ENCODE assay signal across 8 cellular contexts in the genomic region with DNA sequence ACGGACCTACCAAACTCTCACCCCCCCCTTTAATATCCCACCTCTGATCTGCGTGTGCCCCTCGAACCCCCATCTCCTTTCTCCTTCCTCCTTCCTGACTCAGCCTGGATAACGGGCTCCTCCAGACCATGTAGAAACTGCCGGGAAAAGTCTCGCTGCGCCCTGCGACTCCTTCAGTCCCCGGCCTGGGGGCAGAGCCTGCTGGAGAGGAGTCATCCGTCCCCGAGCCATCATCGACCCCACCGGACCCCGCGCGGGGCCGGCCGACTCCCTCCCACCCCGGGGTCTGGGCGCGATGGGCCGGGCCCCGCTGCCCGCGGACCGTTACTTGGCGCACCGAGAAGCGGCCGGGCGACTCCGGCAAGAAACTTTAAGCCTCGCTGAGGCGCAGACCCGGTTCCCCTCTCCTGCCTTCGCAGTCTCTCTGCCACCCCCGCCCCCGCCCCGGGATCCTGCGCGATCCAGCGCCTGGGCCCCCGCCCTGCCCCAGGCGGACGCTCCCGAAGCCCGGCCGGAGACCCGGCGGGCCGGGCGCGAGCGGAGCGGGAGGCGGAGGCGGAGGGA. TPM values are rescaled to one million over a fixed set of nuclear protein-coding genes. Genes with fewer than 3 reads are reported as not detected.
DNase-seq lines count a peak whose midpoint lies in the region; ATAC-seq and TF ChIP-seq lines count a peak whose summit lies in the region.

No MANE protein-coding gene starts in this region.

- H3K4me1 Mint-ChIP-seq in CD4-positive, CD25-positive, alpha-beta regulatory T cell = peaks cover 4 to 13% (median 8%) of the 10 kb centered on the region in 4 donors
- no peaks in the 10 kb centered on the region for H3K4me1 Mint-ChIP-seq in Caco-2 (ENCODE audit: low read depth, unreplicated experiment)

- DNase-seq in CD4-positive, CD25-positive, alpha-beta regulatory T cell = no peak
- peak; percentile 47 for DNase-seq in KBM-7
- DNase-seq in astrocyte of the cerebellum (ENCODE audit: low read depth) = no peak
- no peak for DNase-seq in left lobe of liver (ENCODE audit: low spot score)
- DNase-seq in suprapubic skin (ENCODE audit: low spot score in 2 of 2) = peak in 1 of 2 donors; percentile 59
- no peak for DNase-seq in NCI-H2081 (lab: John Stamatoyannopoulos, UW)
- no peak for DNase-seq in Caco-2

- TF ChIP-seq CTCF in astrocyte of the cerebellum (IDR thresholded peaks at IDR 0.05; ENCODE audit: low read depth, low read length, missing control alignments) (no peak), suprapubic skin (IDR thresholded peaks at IDR 0.05) (no peak), Caco-2 (IDR thresholded peaks at IDR 0.05; ENCODE audit: insufficient read depth in 1 of 2, low read depth in 1 of 2, low read length in 1 of 2, severe bottlenecking in 1 of 2, unreplicated experiment in 1 of 2) (no peak)

- peak overlapping the region; percentile 69 to 86 (median 78) for H3K4me3 Mint-ChIP-seq in CD4-positive, CD25-positive, alpha-beta regulatory T cell
- no peak overlapping the region for H3K4me3 Mint-ChIP-seq in Caco-2 (ENCODE audit: unreplicated experiment)

- no peaks in the 10 kb centered on the region for H3K9me3 ChIP-seq in CD4-positive, CD25-positive, alpha-beta regulatory T cell (ENCODE audit: control insufficient read depth in 2 of 2, low read length in 2 of 2)
- H3K9me3 ChIP-seq in suprapubic skin = no peaks in the 10 kb centered on the region
- no peaks in the 10 kb centered on the region for H3K9me3 ChIP-seq in Caco-2

- no peak for TF ChIP-seq EP300 in suprapubic skin (IDR thresholded peaks at IDR 0.05)

- no peak for TF ChIP-seq POLR2A in suprapubic skin (IDR thresholded peaks at IDR 0.05)

- no peak overlapping the region for H3K27ac ChIP-seq in CD4-positive, CD25-positive, alpha-beta regulatory T cell (ENCODE audit: insufficient read depth, low read length, poor library complexity, severe bottlenecking)
- peak overlapping the region; percentile 98 for H3K27ac ChIP-seq in suprapubic skin

- ATAC-seq in CD4-positive, CD25-positive, alpha-beta regulatory T cell (ENCODE audit: low read depth in 2 of 2) = no peak
- peak; percentile 15 for ATAC-seq in GM21381 (IDR thresholded peaks at IDR 0.05; ENCODE audit: unreplicated experiment)
- peak; percentile 31 for ATAC-seq in left lobe of liver

- H3K36me3 ChIP-seq in CD4-positive, CD25-positive, alpha-beta regulatory T cell (ENCODE audit: control insufficient read depth, insufficient read depth, low read length) = no peaks in the 10 kb centered on the region
- H3K36me3 ChIP-seq in suprapubic skin (no peaks in the 10 kb centered on the region), Caco-2 (ENCODE audit: control insufficient read depth, insufficient read depth, low read length) (no peaks in the 10 kb centered on the region)

- H3K4me3 ChIP-seq in CD4-positive, CD25-positive, alpha-beta regulatory T cell (ENCODE audit: low read depth, low read length) = peak overlapping the region; percentile 32
- peak overlapping the region; percentile 73 for H3K4me3 ChIP-seq in astrocyte of the cerebellum (ENCODE audit: low read depth, low read length)
- peak overlapping the region; percentile 72 for H3K4me3 ChIP-seq in suprapubic skin
- H3K4me3 ChIP-seq in Caco-2 (ENCODE audit: low read depth, low read length) = no peak overlapping the region

- POLR2A ChIA-PET in Caco-2 (lab: Charles Lee) = no interaction called here

- CTCF ChIA-PET in Caco-2 (lab: Charles Lee) = no interaction called here

- peaks cover 37% of the 10 kb centered on the region for H3K4me1 ChIP-seq in CD4-positive, CD25-positive, alpha-beta regulatory T cell (ENCODE audit: control insufficient read depth, insufficient read depth, low read length, poor library complexity, severe bottlenecking)
- H3K4me1 ChIP-seq in suprapubic skin = peaks cover 41% of the 10 kb centered on the region
- no peaks in the 10 kb centered on the region for H3K4me1 ChIP-seq in Caco-2

- H3K27me3 Mint-ChIP-seq in CD4-positive, CD25-positive, alpha-beta regulatory T cell = peaks cover 35% of the 10 kb centered on the region
- H3K27me3 Mint-ChIP-seq in Caco-2 (ENCODE audit: insufficient read depth, unreplicated experiment) = peaks cover 22% of the 10 kb centered on the region

- H3K27ac Mint-ChIP-seq in CD4-positive, CD25-positive, alpha-beta regulatory T cell = no peak overlapping the region
- no peak overlapping the region for H3K27ac Mint-ChIP-seq in Caco-2 (ENCODE audit: unreplicated experiment)

- intact Hi-C loops in Caco-2 (cut with micrococcal nuclease; ENCODE audit: unreplicated experiment) = no loop called here

- no peaks in the 10 kb centered on the region for H3K36me3 Mint-ChIP-seq in CD4-positive, CD25-positive, alpha-beta regulatory T cell
- no peaks in the 10 kb centered on the region for H3K36me3 Mint-ChIP-seq in Caco-2 (ENCODE audit: insufficient read depth, unreplicated experiment)

- WGBS in suprapubic skin = 2% methylated on average over 16 of the region's 57 CpGs

- BruUV-seq in Caco-2 (replicated peaks; lab: Mats Ljungman, UMichigan) = no TSS peak

- in situ Hi-C loops in KBM-7 (cut with MboI; ENCODE audit: low pct_unique_long_range_greater_than_20kb, low sequenced_read_pairs) = no loop called here
- in situ Hi-C loops in astrocyte of the cerebellum (cut with HindIII; ENCODE audit: low sequenced_read_pairs) = loop anchor here (25.0 kb wide), 1 partner anchor 1246 kb away; no protein-coding TSS in a partner anchor

- peaks cover 0 to 1% (median 0%) of the 10 kb centered on the region in 7 donors for H3K9me3 Mint-ChIP-seq in CD4-positive, CD25-positive, alpha-beta regulatory T cell
- no peaks in the 10 kb centered on the region for H3K9me3 Mint-ChIP-seq in Caco-2 (ENCODE audit: unreplicated experiment)

- peaks cover 50% of the 10 kb centered on the region for H3K27me3 ChIP-seq in CD4-positive, CD25-positive, alpha-beta regulatory T cell (ENCODE audit: control insufficient read depth, insufficient read depth, low read length)
- H3K27me3 ChIP-seq in suprapubic skin (peaks cover 81% of the 10 kb centered on the region), Caco-2 (replicated peaks; ENCODE audit: control insufficient read depth, insufficient read depth, low read length) (peaks cover 3% of the 10 kb centered on the region; the same call in 1 of the 2 replicates)

RNA-seq across cellular contexts. Expression of a gene that starts 3.4 kb away (rescaled TPM):
- total RNA-seq in CD4-positive, CD25-positive, alpha-beta regulatory T cell = 18.1 TPM
- polyA plus RNA-seq in CD4-positive, CD25-positive, alpha-beta regulatory T cell = under 1 TPM in 3 of 4 donors, not detected in 1; 0.23 to 0.44 (median 0.37) TPM
- 19.3 TPM for total RNA-seq in left lobe of liver
- 10 to 100 TPM; 16.3 to 43.7 (median 34.5) TPM for total RNA-seq in suprapubic skin
- not detected in 2 replicates for total RNA-seq in Caco-2 (2022)

Comparison
In these comparisons a context has a peak if more than half of its experiments do, and no peak if none do; other contexts are left out.
1. ATAC-seq: peak in GM21381 (single experiment) and left lobe of liver (single experiment); none in CD4-positive, CD25-positive, alpha-beta regulatory T cell (0 of 2).
2. RNA of a gene that starts 3.4 kb away (total RNA-seq): 16.3 to 43.7 TPM in suprapubic skin, 19.3 TPM in left lobe of liver (single experiment) and 18.1 TPM in CD4-positive, CD25-positive, alpha-beta regulatory T cell (single experiment); not detected in Caco-2; every median in the first group is over 10 times any median in the second.